Comparison of ENCODE assay signal across 8 cellular contexts in the genomic region with DNA sequence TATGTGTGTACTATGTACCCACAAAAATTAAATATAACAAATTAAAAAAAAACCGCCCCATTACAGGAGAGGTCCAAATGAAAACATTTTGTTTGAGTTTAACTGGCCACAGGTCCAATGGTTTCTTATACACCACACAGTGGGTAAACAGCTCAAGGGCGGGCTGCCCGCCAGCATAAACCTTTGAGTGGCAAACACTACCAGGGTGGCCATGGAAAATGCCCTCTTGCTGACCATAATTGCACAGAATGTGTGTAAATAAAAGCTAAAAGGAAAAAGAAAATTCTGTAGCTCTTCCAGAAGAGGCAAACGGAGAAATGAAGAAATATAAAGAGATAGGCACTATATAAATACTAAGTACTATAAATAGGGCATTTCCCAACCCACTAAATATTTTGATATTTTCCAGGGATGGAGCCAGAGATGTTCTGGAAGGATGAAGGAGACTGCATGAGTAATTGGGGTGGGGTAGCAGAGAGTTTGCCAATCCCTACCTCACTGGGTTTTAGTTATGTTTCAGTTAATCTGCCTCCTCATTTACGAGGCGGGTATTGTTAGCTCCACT. TPM values are rescaled to one million over a fixed set of nuclear protein-coding genes. Genes with fewer than 3 reads are reported as not detected.
DNase-seq lines count a peak whose midpoint lies in the region; ATAC-seq and TF ChIP-seq lines count a peak whose summit lies in the region.

No MANE protein-coding gene starts in this region.

- WGBS in mesodermal cell (ENCODE audit: insufficient coverage in 2 of 2), 2 experiments = 100% methylated on average over 1 to 2 of the region's 6 CpGs

- H3K9me2 ChIP-seq in Loucy (replicated peaks; ENCODE audit: low read depth, low read length) = no peaks in the 10 kb centered on the region

- H3K4me1 ChIP-seq in BLaER1 treated with 17β-estradiol and CSF1 and Interleukin-3, amounts not matched to agents 10 nM and 100 nM = peaks cover 30 to 39% (median 34%) of the 10 kb centered on the region in 10 experiments
- H3K4me1 ChIP-seq in Loucy (ENCODE audit: insufficient read depth, low read length, poor library complexity, severe bottlenecking) (peaks cover 30% of the 10 kb centered on the region), mesodermal cell (ENCODE audit: control insufficient read depth, insufficient read depth, low read length, poor library complexity, severe bottlenecking) (peaks cover 8% of the 10 kb centered on the region)

- ATAC-seq in HG03039 (IDR thresholded peaks at IDR 0.05; ENCODE audit: unreplicated experiment) (no peak), HG02678 (IDR thresholded peaks at IDR 0.05; ENCODE audit: unreplicated experiment) (no peak), HG03280 (IDR thresholded peaks at IDR 0.05; ENCODE audit: unreplicated experiment) (no peak)

- TF ChIP-seq CTCF in Loucy (conservative IDR thresholded peaks at IDR 0.05; ENCODE audit: low read length) = no peak
- no peak for TF ChIP-seq CTCF in GM13976 (IDR thresholded peaks at IDR 0.05; ENCODE audit: borderline replicate concordance, control extremely low read depth, extremely low read depth, insufficient read depth, missing control alignments)

- peaks cover 23 to 30% (median 28%) of the 10 kb centered on the region in 11 experiments; a peak in 21 of 22 replicates for H4K20me1 ChIP-seq in BLaER1 treated with 17β-estradiol and CSF1 and Interleukin-3, amounts not matched to agents 10 nM and 100 nM
- peaks cover 30% of the 10 kb centered on the region for H4K20me1 ChIP-seq in Loucy (ENCODE audit: insufficient read depth, low read length, poor library complexity, severe bottlenecking)

- H3K79me2 ChIP-seq in Loucy (ENCODE audit: insufficient read depth, low read length) = peaks cover 31% of the 10 kb centered on the region

- no peaks in the 10 kb centered on the region for H3K27me3 ChIP-seq in BLaER1 treated with 17β-estradiol and CSF1 and Interleukin-3, amounts not matched to agents 10 nM and 100 nM
- H3K27me3 ChIP-seq in Loucy (ENCODE audit: insufficient read depth, low read length, poor library complexity, severe bottlenecking) = no peaks in the 10 kb centered on the region

- H2AFZ ChIP-seq in Loucy (ENCODE audit: low read length) = peak overlapping the region; percentile 85; the same call in 1 of the 2 replicates

- H3K4me2 ChIP-seq in BLaER1 treated with 17β-estradiol and CSF1 and Interleukin-3, amounts not matched to agents 10 nM and 100 nM = peak overlapping the region; percentile 86 to 96 (median 93)
- H3K4me2 ChIP-seq in Loucy (ENCODE audit: low read depth, low read length, poor library complexity, severe bottlenecking) = peak overlapping the region; percentile 92

- H3K9ac ChIP-seq in BLaER1 treated with 17β-estradiol and CSF1 and Interleukin-3, amounts not matched to agents 10 nM and 100 nM = peak overlapping the region; percentile 88 to 98 (median 96); a peak in 21 of 22 replicates
- peak overlapping the region; percentile 80 for H3K9ac ChIP-seq in Loucy (ENCODE audit: low read depth, low read length, poor library complexity, severe bottlenecking)

- peak overlapping the region; percentile 69 to 88 (median 82) for H3K4me3 ChIP-seq in BLaER1 treated with 17β-estradiol and CSF1 and Interleukin-3, amounts not matched to agents 10 nM and 100 nM
- H3K4me3 ChIP-seq in Loucy (ENCODE audit: low read length, poor library complexity, severe bottlenecking) (peak overlapping the region; percentile 99), mesodermal cell (ENCODE audit: extremely low read depth, insufficient read depth, low read length, poor library complexity, severe bottlenecking) (peak overlapping the region; percentile 76)

- no peaks in the 10 kb centered on the region for H3K9me3 ChIP-seq in BLaER1 treated with 17β-estradiol and CSF1 and Interleukin-3, amounts not matched to agents 10 nM and 100 nM (replicated peaks in 1 of 11)
- H3K9me3 ChIP-seq in Loucy (ENCODE audit: insufficient read depth, low read depth, low read length) (no peaks in the 10 kb centered on the region), mesodermal cell (ENCODE audit: control insufficient read depth, low read length) (no peaks in the 10 kb centered on the region)

- H3F3A ChIP-seq in Loucy (ENCODE audit: low read depth) = no peaks in the 10 kb centered on the region

- DNase-seq in cerebellar cortex (ENCODE audit: low spot score) = peak; percentile 10
- DNase-seq in GM13976 (ENCODE audit: low spot score) = no peak

- in situ Hi-C loops in GM13976 (cut with MboI; ENCODE audit: low sequenced_read_pairs, unreplicated experiment) = no loop called here

- peak overlapping the region; percentile 89 to 98 (median 95); a peak in 21 of 22 replicates for H3K27ac ChIP-seq in BLaER1 treated with 17β-estradiol and CSF1 and Interleukin-3, amounts not matched to agents 10 nM and 100 nM
- H3K27ac ChIP-seq in mesodermal cell (ENCODE audit: low read depth, low read length, severe bottlenecking) = peak overlapping the region; percentile 99

- H3K36me3 ChIP-seq in BLaER1 treated with 17β-estradiol and CSF1 and Interleukin-3, amounts not matched to agents 10 nM and 100 nM = peaks cover 11 to 25% (median 18%) of the 10 kb centered on the region in 11 experiments
- H3K36me3 ChIP-seq in Loucy (ENCODE audit: insufficient read depth, low read length) (peaks cover 1% of the 10 kb centered on the region; the same call in 1 of the 2 replicates), mesodermal cell (ENCODE audit: control insufficient read depth, insufficient read depth, low read length) (peaks cover 12% of the 10 kb centered on the region)

RNA-seq across cellular contexts. Expression of gene CDC5L, which starts 1.1 kb away (rescaled TPM):
- polyA plus RNA-seq in mesodermal cell (2013, experiment 1 of 2) = 21.5 TPM
- polyA plus RNA-seq in mesodermal cell (2013, experiment 2 of 2) = 23.1 TPM

RNA-seq across cellular contexts. Expression of gene SPATS1, which starts 44.0 kb away (rescaled TPM):
- polyA plus RNA-seq in mesodermal cell (2013, experiment 1 of 2) = not detected
- polyA plus RNA-seq in mesodermal cell (2013, experiment 2 of 2) = not detected
